Comparison of ENCODE assay signal across 6 cellular contexts in the genomic region with DNA sequence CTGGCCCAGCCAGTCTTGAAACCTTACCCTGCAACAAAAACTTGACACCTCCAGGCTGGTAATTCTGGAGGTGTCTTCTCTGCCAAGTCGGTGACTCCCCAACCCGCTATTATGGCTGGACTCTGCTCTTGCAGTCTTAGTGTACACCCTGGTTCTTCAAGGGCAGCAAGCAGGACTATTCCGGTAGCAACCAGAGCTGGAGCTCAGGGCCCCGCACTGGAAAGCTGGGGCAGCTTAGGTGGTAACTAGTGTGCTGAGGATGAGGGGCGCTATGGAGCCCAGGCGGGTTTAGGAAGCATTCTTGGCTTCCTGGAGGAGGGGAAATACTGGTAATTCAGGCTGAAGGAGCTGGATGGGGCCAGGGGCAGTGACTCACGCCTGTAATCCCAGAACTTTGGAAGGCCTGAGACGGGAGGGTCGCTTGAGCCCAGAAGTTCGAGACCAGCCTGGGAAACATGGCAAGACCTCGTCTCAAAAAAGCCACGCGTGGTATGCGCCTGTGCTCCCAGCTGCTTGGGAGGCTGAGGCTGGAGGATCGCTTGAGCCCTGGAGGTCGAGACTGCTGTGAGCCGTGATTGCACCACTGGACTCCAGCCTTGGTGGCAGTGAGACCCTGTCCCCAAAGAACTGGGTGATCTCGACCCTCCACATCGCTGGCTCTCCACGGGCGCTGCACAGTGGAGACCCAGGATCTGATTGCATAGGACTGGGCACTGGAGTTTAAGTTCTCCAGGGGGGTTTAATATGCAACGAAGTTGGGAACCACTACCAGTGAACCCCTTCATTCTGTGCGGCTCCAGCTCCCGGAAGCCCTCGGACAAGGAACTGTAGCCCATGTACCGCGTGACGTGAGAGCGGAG.
DNase-seq lines count a peak whose midpoint lies in the region; ATAC-seq lines count a peak whose summit lies in the region.

No MANE protein-coding gene starts in this region.

- DNase-seq in NCI-H82 (lab: John Stamatoyannopoulos, UW) (peak; percentile 57), NCI-H82 treated with DMSO at 0.1 percent for 48 hours (lab: John Stamatoyannopoulos, UW; ENCODE audit: unreplicated experiment) (no peak), epithelial cell of prostate (ENCODE audit: low read depth, low spot score) (peak; percentile 46), NCI-H226 (no peak), SHP77 treated with DMSO at 0.1 percent for 48 hours (lab: John Stamatoyannopoulos, UW) (no peak)

- peak overlapping the region; percentile 82 for H3K4me3 Mint-ChIP-seq in stimulated activated memory B cell treated with anti-CD40 and anti-IgM and Interleukin-4, amounts not matched to agents 10 μg/mL and 1 μg/mL and 100 μg/mL, for 72 hours

- H3K4me1 Mint-ChIP-seq in stimulated activated memory B cell treated with anti-CD40 and anti-IgM and Interleukin-4, amounts not matched to agents 10 μg/mL and 1 μg/mL and 100 μg/mL, for 72 hours: peaks cover 18% of the 10 kb centered on the region

- ATAC-seq in stimulated activated memory B cell treated with anti-CD40 and anti-IgM and Interleukin-4, amounts not matched to agents 10 μg/mL and 1 μg/mL and 100 μg/mL, for 72 hours: no peak

- H3K27me3 Mint-ChIP-seq in stimulated activated memory B cell treated with anti-CD40 and anti-IgM and Interleukin-4, amounts not matched to agents 10 μg/mL and 1 μg/mL and 100 μg/mL, for 72 hours: peaks cover 13% of the 10 kb centered on the region

- H3K27ac Mint-ChIP-seq in stimulated activated memory B cell treated with anti-CD40 and anti-IgM and Interleukin-4, amounts not matched to agents 10 μg/mL and 1 μg/mL and 100 μg/mL, for 72 hours: peak overlapping the region; percentile 20

- peak overlapping the region; percentile 99 for H3K27ac ChIP-seq in epithelial cell of prostate

- H3K9me3 Mint-ChIP-seq in stimulated activated memory B cell treated with anti-CD40 and anti-IgM and Interleukin-4, amounts not matched to agents 10 μg/mL and 1 μg/mL and 100 μg/mL, for 72 hours: no peaks in the 10 kb centered on the region

- H3K36me3 Mint-ChIP-seq in stimulated activated memory B cell treated with anti-CD40 and anti-IgM and Interleukin-4, amounts not matched to agents 10 μg/mL and 1 μg/mL and 100 μg/mL, for 72 hours: peaks cover 7% of the 10 kb centered on the region

Comparison
In these comparisons a context has a peak if more than half of its experiments do, and no peak if none do; other contexts are left out.
1. DNase-seq: peak in NCI-H82 (single experiment) and epithelial cell of prostate (single experiment); none in NCI-H82 treated with DMSO at 0.1 percent for 48 hours (single experiment), NCI-H226 (single experiment) and SHP77 treated with DMSO at 0.1 percent for 48 hours (single experiment).